ENCODE assay signal across 1 cellular context in the genomic region with DNA sequence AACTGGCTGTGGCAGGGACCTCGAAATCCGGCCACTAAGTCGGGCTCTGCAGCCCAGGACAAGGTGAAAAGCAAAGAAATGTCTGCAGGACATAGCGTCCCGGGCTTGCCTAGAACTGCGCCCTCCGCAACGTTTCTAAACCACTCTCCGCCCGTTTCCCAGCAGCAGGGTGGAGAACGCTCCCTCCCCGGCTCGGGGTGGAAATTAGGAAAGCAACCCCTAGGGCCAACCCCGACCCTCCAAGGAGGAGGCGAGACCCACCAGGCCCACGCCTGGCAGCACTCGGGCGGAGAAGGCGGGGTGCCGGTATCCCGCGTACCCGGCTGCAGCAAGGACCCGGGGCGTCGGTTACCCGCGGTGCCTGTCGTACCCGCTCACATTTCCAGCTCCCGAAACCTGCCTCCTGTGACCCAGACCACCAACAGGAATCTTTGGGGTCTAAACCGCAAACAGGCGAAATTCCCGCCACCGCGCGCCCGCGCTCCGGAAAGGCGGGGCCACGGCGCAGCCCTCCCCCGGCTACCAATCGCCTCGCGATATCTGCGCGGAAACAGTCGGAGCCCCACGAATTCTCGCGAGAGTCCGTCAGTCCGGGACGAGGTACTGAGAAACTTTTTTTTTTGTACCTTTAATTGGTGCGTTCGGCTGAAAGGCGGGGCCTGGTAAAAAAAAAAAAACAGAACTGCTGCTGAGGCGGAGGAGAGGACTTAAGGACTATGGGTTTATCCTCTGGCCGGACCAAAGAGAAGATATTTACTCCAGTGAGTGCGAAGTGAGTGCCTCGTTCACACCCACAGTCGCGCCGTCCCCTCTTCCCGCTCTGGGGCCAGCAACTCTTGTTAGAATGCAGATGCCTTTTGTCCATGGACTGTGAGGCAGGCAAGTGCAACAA.
A peak's percentile ranks its signal among the peaks of the same experiment; 100 is the strongest.
TF ChIP-seq lines count a peak whose summit lies in the region.

A gene with protein sequence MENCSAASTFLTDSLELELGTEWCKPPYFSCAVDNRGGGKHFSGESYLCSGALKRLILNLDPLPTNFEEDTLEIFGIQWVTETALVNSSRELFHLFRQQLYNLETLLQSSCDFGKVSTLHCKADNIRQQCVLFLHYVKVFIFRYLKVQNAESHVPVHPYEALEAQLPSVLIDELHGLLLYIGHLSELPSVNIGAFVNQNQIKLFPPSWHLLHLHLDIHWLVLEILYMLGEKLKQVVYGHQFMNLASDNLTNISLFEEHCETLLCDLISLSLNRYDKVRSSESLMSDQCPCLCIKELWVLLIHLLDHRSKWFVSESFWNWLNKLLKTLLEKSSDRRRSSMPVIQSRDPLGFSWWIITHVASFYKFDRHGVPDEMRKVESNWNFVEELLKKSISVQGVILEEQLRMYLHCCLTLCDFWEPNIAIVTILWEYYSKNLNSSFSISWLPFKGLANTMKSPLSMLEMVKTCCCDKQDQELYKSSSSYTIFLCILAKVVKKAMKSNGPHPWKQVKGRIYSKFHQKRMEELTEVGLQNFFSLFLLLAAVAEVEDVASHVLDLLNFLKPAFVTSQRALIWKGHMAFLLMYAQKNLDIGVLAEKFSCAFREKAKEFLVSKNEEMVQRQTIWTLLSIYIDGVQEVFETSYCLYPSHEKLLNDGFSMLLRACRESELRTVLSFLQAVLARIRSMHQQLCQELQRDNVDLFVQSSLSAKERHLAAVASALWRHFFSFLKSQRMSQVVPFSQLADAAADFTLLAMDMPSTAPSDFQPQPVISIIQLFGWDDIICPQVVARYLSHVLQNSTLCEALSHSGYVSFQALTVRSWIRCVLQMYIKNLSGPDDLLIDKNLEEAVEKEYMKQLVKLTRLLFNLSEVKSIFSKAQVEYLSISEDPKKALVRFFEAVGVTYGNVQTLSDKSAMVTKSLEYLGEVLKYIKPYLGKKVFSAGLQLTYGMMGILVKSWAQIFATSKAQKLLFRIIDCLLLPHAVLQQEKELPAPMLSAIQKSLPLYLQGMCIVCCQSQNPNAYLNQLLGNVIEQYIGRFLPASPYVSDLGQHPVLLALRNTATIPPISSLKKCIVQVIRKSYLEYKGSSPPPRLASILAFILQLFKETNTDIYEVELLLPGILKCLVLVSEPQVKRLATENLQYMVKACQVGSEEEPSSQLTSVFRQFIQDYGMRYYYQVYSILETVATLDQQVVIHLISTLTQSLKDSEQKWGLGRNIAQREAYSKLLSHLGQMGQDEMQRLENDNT (minus strand): TSS at position 491 of the 892 bp plus-strand sequence. CDS start 739 bp downstream, outside the sequence.

TF ChIP-seq in neural cell, 6 proteins besides CTCF, POLR2A, EP300 and RAD21:
- TF ChIP-seq REST (IDR thresholded peaks at IDR 0.05; ENCODE audit: borderline replicate concordance), result no peak
- peak; percentile 57 for TF ChIP-seq SMC3 (conservative IDR thresholded peaks at IDR 0.05; ENCODE audit: poor library complexity)
- TF ChIP-seq EZH2 (IDR thresholded peaks at IDR 0.05; ENCODE audit: borderline replicate concordance, insufficient read depth, low read length, poor library complexity, severe bottlenecking), result no peak
- peak; percentile 15 for TF ChIP-seq POLR2AphosphoS5 (IDR thresholded peaks at IDR 0.05)
- no peak for TF ChIP-seq TAF1 (IDR thresholded peaks at IDR 0.05; ENCODE audit: low read depth)
- peak; percentile 93 for TF ChIP-seq MXI1 (conservative IDR thresholded peaks at IDR 0.05; ENCODE audit: poor library complexity, severe bottlenecking)
TF ChIP-seq in neural cell: peak in this region for 3.
